Comparison of ENCODE assay signal across 12 cellular contexts in genomic region chr12:68319988-68320623, GRCh38. TPM values are rescaled to one million over a fixed set of nuclear protein-coding genes. Genes with fewer than 3 reads are reported as not detected.
A peak's percentile ranks its signal among the peaks of the same experiment; 100 is the strongest.
DNase-seq lines count a peak whose midpoint lies in the region; ATAC-seq and TF ChIP-seq lines count a peak whose summit lies in the region.
"Had no signal": no experiment of that assay in that cellular context is flagged by ENCODE, and none has a peak within 500 bp of the region (broad histone marks: within the 10 kb centered on the region; RNA-seq: fewer than 3 reads in every experiment).

No MANE protein-coding gene starts in this region.

- H3K27ac ChIP-seq in muscle layer of colon (ENCODE audit: low read depth, low read length): peak overlapping the region; percentile 79
- H3K27ac ChIP-seq: BLaER1, WERI-Rb-1 had no signal

- H3K36me3 ChIP-seq in muscle layer of colon (ENCODE audit: insufficient read depth, low read length): peaks cover 8% of the 10 kb centered on the region
- H3K36me3 ChIP-seq: WERI-Rb-1 had no signal

- no peak for TF ChIP-seq CTCF in fibroblast of mammary gland (conservative IDR thresholded peaks at IDR 0.05; ENCODE audit: control insufficient read depth, insufficient read depth, low read depth, low read length)

- intact Hi-C loops in Right ventricle myocardium inferior (cut with DNase I) (loop anchor here (10.0 kb wide), 1 partner anchor 275 kb away; no protein-coding TSS in a partner anchor), cardiac septum (cut with DNase I) (loop anchor here (10.0 kb wide), 1 partner anchor 275 kb away; no protein-coding TSS in a partner anchor)

- H3K27me3 ChIP-seq in muscle layer of colon (ENCODE audit: control insufficient read depth in 1 of 2, insufficient read depth in 2 of 2, low read length in 2 of 2): no peaks in the 10 kb centered on the region
- H3K27me3 ChIP-seq: BLaER1 had no signal

- H3K9me3 ChIP-seq in muscle layer of colon (ENCODE audit: low read length): no peaks in the 10 kb centered on the region
- H3K9me3 ChIP-seq: BLaER1 had no signal

- H3K4me1 ChIP-seq in muscle layer of colon (ENCODE audit: insufficient read depth, low read length): peaks cover 41% of the 10 kb centered on the region

- no peak overlapping the region for H3K4me3 ChIP-seq in fibroblast of mammary gland (ENCODE audit: control insufficient read depth, low read depth, low read length)
- H3K4me3 ChIP-seq in muscle layer of colon (ENCODE audit: low read depth in 1 of 2, low read length in 2 of 2): peak overlapping the region in 1 of 2 donors; percentile 3
- H3K4me3 ChIP-seq: BLaER1 had no signal

- no peak overlapping the region for H3K9ac ChIP-seq in muscle layer of colon (ENCODE audit: low read length)
- H3K9ac ChIP-seq: BLaER1 had no signal

- no peak for DNase-seq in Right ventricle myocardium inferior (ENCODE audit: missing footprints)
- no peak for DNase-seq in cardiac septum (ENCODE audit: low spot score)
- DNase-seq in fibroblast of mammary gland (ENCODE audit: low read depth): peak; percentile 92
- DNase-seq in activated CD4-positive, alpha-beta T cell treated with anti-CD3 and anti-CD28 coated beads, Interleukin-2, amount 50 U/mL, for 1 hour: no peak
- DNase-seq in 8988T: no peak
- DNase-seq: NCI-H2081, WERI-Rb-1 had no signal

- ATAC-seq in Right ventricle myocardium inferior: peak; percentile 95
- no peak for ATAC-seq in HG02623 (IDR thresholded peaks at IDR 0.05; ENCODE audit: unreplicated experiment)
- ATAC-seq in GM21825 (IDR thresholded peaks at IDR 0.05; ENCODE audit: unreplicated experiment): no peak
- ATAC-seq: activated T-helper 17 cell treated with anti-CD3 and anti-CD28 coated beads, Interleukin-2, amount 50 U/mL, for 72 hours had no signal

RNA-seq across cellular contexts. Expression of gene MDM1, which starts 12.1 kb away (rescaled TPM):
- total RNA-seq in Right ventricle myocardium inferior (7.4 TPM), cardiac septum (5.0 TPM)
